In genomic region chr6:148265058-148265457, GRCh38 we compare ENCODE assay signal across 13 cellular contexts.
"Had no signal": no experiment of that assay in that cellular context is flagged by ENCODE, and none has a peak within 500 bp of the region (broad histone marks: within the 10 kb centered on the region; RNA-seq: fewer than 3 reads in every experiment).

No MANE protein-coding gene starts in this region.

- H3K4me1 Mint-ChIP-seq: stimulated activated naive CD8-positive, alpha-beta T cell treated with anti-CD3 and anti-CD28 coated beads, Interleukin-15, amount 100 ng/mL, for 72 hours had no signal

- H3K27ac Mint-ChIP-seq: activated naive CD8-positive, alpha-beta T cell; nephron progenitor cell; stimulated activated naive CD8-positive, alpha-beta T cell treated with anti-CD3 and anti-CD28 coated beads, Interleukin-15, amount 100 ng/mL, for 72 hours; T-helper 2 cell treated with Interferon-gamma antibody and Interleukin-4, amounts not matched to agents 5 μg/mL and 100 μg/mL, for 36 hours had no signal

- H3K27me3 ChIP-seq: brain microvascular endothelial cell had no signal

- H3K9me3 Mint-ChIP-seq: nephron progenitor cell; stimulated activated naive CD8-positive, alpha-beta T cell treated with anti-CD3 and anti-CD28 coated beads, Interleukin-15, amount 100 ng/mL, for 72 hours; T-helper 2 cell treated with Interferon-gamma antibody and Interleukin-4, amounts not matched to agents 5 μg/mL and 100 μg/mL, for 36 hours had no signal

- H3K36me3 Mint-ChIP-seq: activated naive CD8-positive, alpha-beta T cell had no signal

- DNase-seq: activated effector memory CD4-positive, alpha-beta T cell treated with anti-CD3 and anti-CD28 coated beads, Interleukin-2, amount 50 U/mL, for 16 hours; amygdala; brain microvascular endothelial cell; erythroblast; glutamatergic neuron; mammary epithelial cell; nephron progenitor cell; stimulated activated CD4-positive, alpha-beta T cell treated with anti-CD3 and anti-CD28 coated beads, Interleukin-4, amount 100 ng/mL, for 24 hours; stimulated activated naive CD8-positive, alpha-beta T cell treated with anti-CD3 and anti-CD28 coated beads, Interleukin-15, amount 100 ng/mL, for 72 hours had no signal

- H3K36me3 ChIP-seq: brain microvascular endothelial cell had no signal

- H3K27ac ChIP-seq: brain microvascular endothelial cell had no signal

- ATAC-seq: activated CD4-positive, CD25-positive, alpha-beta regulatory T cell treated with anti-CD3 and anti-CD28 coated beads, Interleukin-2, amount 50 U/mL, for 24 hours; left lobe of liver; stimulated activated naive CD8-positive, alpha-beta T cell treated with anti-CD3 and anti-CD28 coated beads, Interleukin-15, amount 100 ng/mL, for 72 hours had no signal

- H3K4me3 Mint-ChIP-seq: activated naive CD8-positive, alpha-beta T cell; nephron progenitor cell; stimulated activated naive CD8-positive, alpha-beta T cell treated with anti-CD3 and anti-CD28 coated beads, Interleukin-15, amount 100 ng/mL, for 72 hours; T-helper 2 cell treated with Interferon-gamma antibody and Interleukin-4, amounts not matched to agents 5 μg/mL and 100 μg/mL, for 36 hours had no signal
